8 cellular contexts compared by ENCODE assay signal in the genomic region with DNA sequence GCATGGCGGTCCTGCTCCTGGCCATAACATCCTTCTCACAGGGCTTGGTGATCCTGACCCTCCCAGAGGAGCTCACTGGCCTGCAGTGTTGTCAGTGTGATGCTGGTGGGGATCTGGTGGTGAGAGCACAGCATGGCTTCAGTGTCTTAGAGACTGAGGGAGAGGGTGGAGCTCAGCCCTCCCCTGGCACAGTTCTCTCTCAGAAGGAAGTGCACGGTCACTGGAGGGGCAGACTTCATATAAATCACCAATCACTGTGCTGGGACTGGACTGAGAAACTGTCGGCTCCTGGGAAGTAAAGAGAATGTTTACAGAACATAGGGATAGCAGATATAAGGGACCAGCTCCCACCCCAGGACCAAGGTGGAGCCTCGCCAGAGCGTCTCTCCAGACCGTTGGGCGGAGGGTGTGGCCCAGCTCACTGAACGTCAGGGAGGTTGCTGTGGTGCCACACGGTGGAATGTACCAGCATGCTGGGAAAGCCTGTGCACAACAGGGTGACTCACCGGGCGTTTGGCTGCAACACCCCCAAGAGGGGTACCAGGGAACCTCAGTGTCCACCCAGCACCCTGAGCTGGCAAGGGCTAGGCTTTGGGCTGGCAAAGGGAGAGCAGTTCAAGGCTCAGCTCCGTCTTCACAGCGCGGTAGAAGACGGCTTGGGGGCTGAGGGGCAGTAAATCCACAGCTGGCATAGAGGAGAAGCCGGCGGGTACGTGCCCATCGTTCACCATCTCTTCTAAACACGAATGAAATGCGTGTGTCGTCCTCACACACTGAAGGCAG. TPM values are rescaled to one million over a fixed set of nuclear protein-coding genes. Genes with fewer than 3 reads are reported as not detected.
DNase-seq lines count a peak whose midpoint lies in the region; ATAC-seq and TF ChIP-seq lines count a peak whose summit lies in the region.
"Had no signal": no experiment of that assay in that cellular context is flagged by ENCODE, and none has a peak within 500 bp of the region (broad histone marks: within the 10 kb centered on the region; RNA-seq: fewer than 3 reads in every experiment).

No MANE protein-coding gene starts in this region.

- peaks cover 0 to 38% (median 11%) of the 10 kb centered on the region in 4 donors for H3K36me3 ChIP-seq in right lobe of liver
- peaks cover 0 to 10% (median 2%) of the 10 kb centered on the region in 4 donors for H3K36me3 ChIP-seq in transverse colon

- H3K27me3 ChIP-seq in dorsolateral prefrontal cortex (no peaks in the 10 kb centered on the region), right lobe of liver (no peaks in the 10 kb centered on the region), transverse colon (no peaks in the 10 kb centered on the region)

- TF ChIP-seq CTCF in dorsolateral prefrontal cortex (IDR thresholded peaks at IDR 0.05 in 54 of 56, conservative IDR thresholded peaks at IDR 0.05 in 2 of 56; ENCODE audit: low read depth in 1 of 56, partially characterized antibody in 56 of 56) (no peak), right lobe of liver (IDR thresholded peaks at IDR 0.05) (no peak), transverse colon (IDR thresholded peaks at IDR 0.05) (no peak)

- TF ChIP-seq EP300 in transverse colon (IDR thresholded peaks at IDR 0.05; ENCODE audit: low read depth): peak; percentile 47

- peak; percentile 81 for DNase-seq in LHCN-M2 (ENCODE audit: low read depth)
- peak in 5 of 10 donors; percentile 31 to 79 (median 62) for DNase-seq in dorsolateral prefrontal cortex
- DNase-seq in right lobe of liver: peak in 1 of 3 donors; percentile 61
- DNase-seq in transverse colon: peak; percentile 88
- DNase-seq in SKM-1 (lab: John Stamatoyannopoulos, UW; ENCODE audit: unreplicated experiment): no peak
- no peak for DNase-seq in SHP77 treated with DMSO at 0.1 percent for 48 hours (lab: John Stamatoyannopoulos, UW)
- DNase-seq: activated naive CD4-positive, alpha-beta T cell treated with anti-CD3 and anti-CD28 coated beads for 36 hours had no signal

- H3K4me1 ChIP-seq in right lobe of liver (peaks cover 0 to 11% (median 6%) of the 10 kb centered on the region in 4 donors), transverse colon (peaks cover 13 to 23% (median 16%) of the 10 kb centered on the region in 4 donors)

- TF ChIP-seq POLR2A in right lobe of liver (IDR thresholded peaks at IDR 0.05) (no peak), transverse colon (IDR thresholded peaks at IDR 0.05) (peak; percentile 15)

- peak overlapping the region in 56 of 59 donors; percentile 17 to 91 (median 76) for H3K27ac ChIP-seq in dorsolateral prefrontal cortex
- H3K27ac ChIP-seq in right lobe of liver: peak overlapping the region; percentile 84 to 96 (median 88)
- H3K27ac ChIP-seq in transverse colon: peak overlapping the region; percentile 74 to 91 (median 84)

- H3K9me3 ChIP-seq in right lobe of liver (no peaks in the 10 kb centered on the region), transverse colon (no peaks in the 10 kb centered on the region)

- 57% methylated on average over 6 of the region's 22 CpGs for WGBS in right lobe of liver (ENCODE audit: insufficient coverage, low coverage, low lambda C conversion rate, missing lambda C conversion rate)
- WGBS in transverse colon (ENCODE audit: low coverage in 1 of 2), 2 donors: 33 to 47% methylated on average over 6 to 21 of the region's 22 CpGs

- peak overlapping the region in 7 of 59 donors; percentile 2 to 19 (median 10) for H3K4me3 ChIP-seq in dorsolateral prefrontal cortex
- peak overlapping the region in 1 of 3 donors; percentile 12 for H3K4me3 ChIP-seq in right lobe of liver
- H3K4me3 ChIP-seq in transverse colon: no peak overlapping the region

- in situ Hi-C loops in transverse colon (cut with MboI; ENCODE audit: low pct_ligation_motif_present in 1 of 4, low pct_unique_long_range_greater_than_20kb in 1 of 4, low sequenced_read_pairs in 3 of 4): loop anchor here in 1 of 4 donors (10.0 kb wide), 1 partner anchor 73 kb away; no protein-coding TSS in a partner anchor

- ATAC-seq in right lobe of liver (peak; percentile 8 to 66 (median 30)), HG02623 (IDR thresholded peaks at IDR 0.05; ENCODE audit: unreplicated experiment) (no peak)

- intact Hi-C loops in dorsolateral prefrontal cortex (cut with DNase I): loop anchor here in 1 of 2 donors (5.0 kb wide), 1 partner anchor 45 kb away; no protein-coding TSS in a partner anchor
- intact Hi-C loops in right lobe of liver (cut with DNase I): no loop called here
- intact Hi-C loops in transverse colon (cut with DNase I; ENCODE audit: low total_unique reads): loop anchor here (5.0 kb wide), 1 partner anchor 35 kb away; a partner anchor contains a TSS

RNA-seq across cellular contexts. Expression of a gene that starts 8.8 kb away (rescaled TPM):
- total RNA-seq in LHCN-M2 (2014; rRNA removed) (28.0 and 33.7 TPM in 2 replicates), dorsolateral prefrontal cortex (10 to 100 TPM; 25.4 to 54.1 (median 40.7) TPM), right lobe of liver (10 to 100 TPM; 15.6 to 38.3 (median 28.3) TPM), transverse colon (100 to 1,000 TPM in 2 of 4 donors, 10 to 100 TPM in 2; 49.4 to 116 (median 85.2) TPM)
- polyA plus RNA-seq in LHCN-M2 (2012): 32.6 TPM

RNA-seq across cellular contexts. Expression of a gene that starts 35.3 kb away (rescaled TPM):
- 144 and 166 TPM in 2 replicates for total RNA-seq in LHCN-M2 (2014; rRNA removed)
- polyA plus RNA-seq in LHCN-M2 (2012): 93.9 TPM
- total RNA-seq in dorsolateral prefrontal cortex: 100 to 1,000 TPM; 114 to 221 (median 159) TPM
- total RNA-seq in right lobe of liver: 10 to 100 TPM; 33.4 to 54.0 (median 48.7) TPM
- total RNA-seq in transverse colon: 100 to 1,000 TPM in 3 of 4 donors, 10 to 100 TPM in 1; 92.7 to 569 (median 162) TPM

Comparison
In these comparisons a context has a peak if more than half of its experiments do, and no peak if none do; other contexts are left out.
1. DNase-seq: peak in LHCN-M2 (single experiment) and transverse colon (single experiment); none in SKM-1 (single experiment) and SHP77 treated with DMSO at 0.1 percent for 48 hours (single experiment).
2. Peak in every context shown above with its lines, with median percentiles within 50 percentile points of each other: H3K27ac ChIP-seq.